1 cellular context compared by ENCODE assay signal in the genomic region with DNA sequence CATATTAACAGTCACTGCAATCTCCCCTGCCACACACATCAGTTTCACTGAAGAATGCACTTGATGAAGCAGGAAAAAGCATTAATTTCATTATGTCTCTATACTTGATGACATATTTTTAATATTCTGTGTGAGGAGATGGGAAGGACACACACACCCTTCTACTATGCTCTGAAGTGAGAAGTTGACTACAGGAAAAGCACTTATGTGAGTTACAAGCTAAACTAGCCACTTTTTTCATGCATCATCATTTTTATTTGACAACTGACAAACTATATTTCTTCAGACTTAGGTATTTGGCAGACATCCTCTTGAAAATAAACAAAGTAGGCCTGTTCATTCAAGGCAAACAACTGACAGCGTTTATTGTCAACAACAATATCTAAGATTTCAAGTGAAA.
TF ChIP-seq lines count a peak whose summit lies in the region.

No MANE protein-coding gene starts in this region.

TF ChIP-seq in K562, 482 proteins besides CTCF, POLR2A, EP300 and RAD21 (continued from another document):
- TF ChIP-seq, protein P1, sequence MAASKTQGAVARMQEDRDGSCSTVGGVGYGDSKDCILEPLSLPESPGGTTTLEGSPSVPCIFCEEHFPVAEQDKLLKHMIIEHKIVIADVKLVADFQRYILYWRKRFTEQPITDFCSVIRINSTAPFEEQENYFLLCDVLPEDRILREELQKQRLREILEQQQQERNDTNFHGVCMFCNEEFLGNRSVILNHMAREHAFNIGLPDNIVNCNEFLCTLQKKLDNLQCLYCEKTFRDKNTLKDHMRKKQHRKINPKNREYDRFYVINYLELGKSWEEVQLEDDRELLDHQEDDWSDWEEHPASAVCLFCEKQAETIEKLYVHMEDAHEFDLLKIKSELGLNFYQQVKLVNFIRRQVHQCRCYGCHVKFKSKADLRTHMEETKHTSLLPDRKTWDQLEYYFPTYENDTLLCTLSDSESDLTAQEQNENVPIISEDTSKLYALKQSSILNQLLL (CRISPR knock-in tag; IDR thresholded peaks at IDR 0.05; ENCODE audit: borderline replicate concordance), result no peak
TF ChIP-seq in K562: peak in this region for 8.
